Comparison of ENCODE assay signal across 11 cellular contexts in genomic region chr4:154444958-154445357, GRCh38. TPM values are rescaled to one million over a fixed set of nuclear protein-coding genes. Genes with fewer than 3 reads are reported as not detected.
"Had no signal": no experiment of that assay in that cellular context is flagged by ENCODE, and none has a peak within 500 bp of the region (broad histone marks: within the 10 kb centered on the region; RNA-seq: fewer than 3 reads in every experiment).

No MANE protein-coding gene starts in this region.

- DNase-seq: GM23248, GOT3, H7, H9, HCEC 1CT, HFFc6 had no signal

- H3K9ac ChIP-seq: GM23248 had no signal

- H3K27ac ChIP-seq: GM23248 had no signal

- H3K4me3 ChIP-seq: GM23248, GM23338, HAP-1 had no signal

- H3K9me3 ChIP-seq: HAP-1 had no signal

- FAIRE-seq: H1, H54 had no signal

- ATAC-seq: GM23338, HCT116 had no signal

- H3K4me2 ChIP-seq: GM23338 had no signal

- H2AFZ ChIP-seq: GM23248, GM23338 had no signal

- H3K4me1 ChIP-seq: HAP-1 had no signal

- H3K36me3 ChIP-seq: HAP-1 had no signal

RNA-seq across cellular contexts. Expression of gene DCHS2, which starts 46.6 kb away (rescaled TPM):
- total RNA-seq: GM23248, HFFc6 had no signal
- polyA plus RNA-seq: GM23248 had no signal
